In the genomic region with DNA sequence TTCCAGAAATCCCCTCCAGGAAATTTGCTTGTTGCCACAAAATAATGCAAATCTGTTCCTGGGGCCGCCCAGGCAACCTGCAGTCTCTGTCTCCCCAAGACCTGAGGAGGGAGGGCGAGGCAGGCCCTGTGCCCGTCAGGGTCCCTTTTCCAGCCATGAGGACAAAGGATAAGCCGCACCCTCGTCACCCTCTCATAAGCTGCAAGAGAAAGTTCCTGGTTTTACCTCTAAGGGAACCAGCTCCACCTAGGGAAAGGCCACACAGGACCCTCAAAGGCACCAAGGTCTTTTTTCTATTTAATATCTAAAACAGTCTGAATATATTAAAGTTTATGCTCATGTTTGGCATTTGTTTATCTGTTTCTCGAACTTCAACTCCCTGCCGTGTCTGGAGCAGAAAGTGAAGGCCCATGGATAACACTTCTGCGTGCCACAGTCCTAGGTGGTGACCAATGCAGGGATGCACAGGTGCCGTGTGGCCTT, we compare ENCODE assay signal across 10 cellular contexts. TPM values are rescaled to one million over a fixed set of nuclear protein-coding genes. Genes with fewer than 3 reads are reported as not detected.
DNase-seq lines count a peak whose midpoint lies in the region; ATAC-seq and TF ChIP-seq lines count a peak whose summit lies in the region.
"Had no signal": no experiment of that assay in that cellular context is flagged by ENCODE, and none has a peak within 500 bp of the region (broad histone marks: within the 10 kb centered on the region; RNA-seq: fewer than 3 reads in every experiment).

No MANE protein-coding gene starts in this region.

- H3K4me1 ChIP-seq in SK-N-SH (ENCODE audit: control insufficient read depth in 1 of 2, insufficient read depth in 2 of 2, low read depth in 1 of 2, low read length in 1 of 2) (peaks cover 11 to 30% of the 10 kb centered on the region in 2 experiments; a peak in 2 of 4 replicates), tibial nerve (peaks cover 17 to 96% (median 86%) of the 10 kb centered on the region in 4 donors)

- no peaks in the 10 kb centered on the region for H3F3A ChIP-seq in SK-N-SH (replicated peaks; ENCODE audit: insufficient read depth)

- no peak overlapping the region for H3K9ac ChIP-seq in SK-N-SH

- H4K20me1 ChIP-seq in SK-N-SH (ENCODE audit: insufficient read depth), result no peaks in the 10 kb centered on the region

- H3K27ac ChIP-seq in SK-N-SH (ENCODE audit: low read depth in 2 of 2, low read length in 1 of 2) (no peak overlapping the region; a peak in 1 of 4 replicates), tibial nerve (peak overlapping the region; percentile 87 to 98 (median 94))

- no peaks in the 10 kb centered on the region for H3K27me3 Mint-ChIP-seq in nephron (ENCODE audit: low read depth)

- CTCF ChIA-PET in SK-N-SH (lab: Yijun Ruan, JAX), result no interaction called here

- no peak overlapping the region for H3K4me3 ChIP-seq in SK-N-SH (ENCODE audit: low read depth in 2 of 2, low read length in 1 of 2)
- H3K4me3 ChIP-seq in epithelial cell of proximal tubule (ENCODE audit: low read depth, low read length), result no peak overlapping the region
- peak overlapping the region in 1 of 4 donors; percentile 8 for H3K4me3 ChIP-seq in tibial nerve

- H3K27me3 ChIP-seq in SK-N-SH (ENCODE audit: insufficient read depth) (no peaks in the 10 kb centered on the region), tibial nerve (no peaks in the 10 kb centered on the region)

- peak overlapping the region in 2 of 3 experiments; percentile 29 to 33 for H3K4me3 Mint-ChIP-seq in nephron

- H3K79me2 ChIP-seq in SK-N-SH (ENCODE audit: insufficient read depth), result no peaks in the 10 kb centered on the region

- TF ChIP-seq EP300 in SK-N-SH (IDR thresholded peaks at IDR 0.05; ENCODE audit: borderline replicate concordance in 1 of 2, low read depth in 1 of 2, low read length in 1 of 2), result no peak
- no peak for TF ChIP-seq EP300 in tibial nerve (IDR thresholded peaks at IDR 0.05)

- no peak for DNase-seq in SK-N-SH
- no peak for DNase-seq in epithelial cell of proximal tubule (ENCODE audit: low read depth)
- no peak for DNase-seq in tibial nerve (ENCODE audit: low spot score in 2 of 2)
- DNase-seq in AML-193 (lab: John Stamatoyannopoulos, UW), result no peak
- DNase-seq in RKO (ENCODE audit: low spot score), result no peak
- DNase-seq: activated effector memory CD4-positive, alpha-beta T cell treated with anti-CD3 and anti-CD28 coated beads, Interleukin-2, amount 50 U/mL, for 16 hours; GF-D8 had no signal

- no peak for TF ChIP-seq CTCF in SK-N-SH (IDR thresholded peaks at IDR 0.05)
- peak; percentile 1 for TF ChIP-seq CTCF in epithelial cell of proximal tubule (conservative IDR thresholded peaks at IDR 0.05; ENCODE audit: low read depth, low read length)
- no peak for TF ChIP-seq CTCF in nephron (IDR thresholded peaks at IDR 0.05; ENCODE audit: unreplicated experiment in 3 of 3)
- peak in 2 of 5 experiments; percentile 1 to 5 for TF ChIP-seq CTCF in tibial nerve (IDR thresholded peaks at IDR 0.05)

- no peaks in the 10 kb centered on the region for H3K9me2 ChIP-seq in SK-N-SH

- H3K36me3 Mint-ChIP-seq in nephron (ENCODE audit: low read depth), result no peaks in the 10 kb centered on the region

- H3K27ac Mint-ChIP-seq in nephron, result peak overlapping the region; percentile 97 to 99 (median 97)

- H3K9me3 Mint-ChIP-seq in nephron, result no peaks in the 10 kb centered on the region

- POLR2A ChIA-PET in SK-N-SH (lab: Yijun Ruan, JAX), result no interaction called here

- H3K9me3 ChIP-seq in SK-N-SH, result no peaks in the 10 kb centered on the region
- H3K9me3 ChIP-seq in tibial nerve, result no peaks in the 10 kb centered on the region

- H2AFZ ChIP-seq in SK-N-SH (ENCODE audit: low read depth), result peak overlapping the region; percentile 33; the same call in 1 of the 2 replicates

- peaks cover 46% of the 10 kb centered on the region for H3K4me1 Mint-ChIP-seq in nephron

- no peak overlapping the region for H3K4me2 ChIP-seq in SK-N-SH

- no peak for ATAC-seq in SK-N-SH treated with all-trans-retinoic acid at 6 μM for 48 hours
- ATAC-seq in GM19328 (IDR thresholded peaks at IDR 0.05; ENCODE audit: unreplicated experiment), result no peak

- 89% methylated on average over 5 of the region's 9 CpGs for whole genome bisulfite sequencing in SK-N-SH (ENCODE audit: low lambda C conversion rate)
- 38 to 39% methylated on average over 9 of the region's 9 CpGs for WGBS in tibial nerve, 2 donors

- H3K36me3 ChIP-seq in SK-N-SH (replicated peaks in 1 of 2; ENCODE audit: control insufficient read depth in 1 of 2, insufficient read depth in 2 of 2, low read length in 1 of 2) (no peaks in the 10 kb centered on the region), tibial nerve (no peaks in the 10 kb centered on the region)

- TF ChIP-seq POLR2A in tibial nerve (IDR thresholded peaks at IDR 0.05), result no peak

- no peak for TF ChIP-seq RAD21 in SK-N-SH (IDR thresholded peaks at IDR 0.05; ENCODE audit: low read length)

TF ChIP-seq in SK-N-SH, 30 proteins besides CTCF, POLR2A, EP300 and RAD21 (continues in another document):
- TF ChIP-seq, protein P1, sequence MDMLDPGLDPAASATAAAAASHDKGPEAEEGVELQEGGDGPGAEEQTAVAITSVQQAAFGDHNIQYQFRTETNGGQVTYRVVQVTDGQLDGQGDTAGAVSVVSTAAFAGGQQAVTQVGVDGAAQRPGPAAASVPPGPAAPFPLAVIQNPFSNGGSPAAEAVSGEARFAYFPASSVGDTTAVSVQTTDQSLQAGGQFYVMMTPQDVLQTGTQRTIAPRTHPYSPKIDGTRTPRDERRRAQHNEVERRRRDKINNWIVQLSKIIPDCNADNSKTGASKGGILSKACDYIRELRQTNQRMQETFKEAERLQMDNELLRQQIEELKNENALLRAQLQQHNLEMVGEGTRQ (IDR thresholded peaks at IDR 0.05; ENCODE audit: borderline replicate concordance, low read depth, low read length), result no peak
- no peak for TF ChIP-seq JUND (IDR thresholded peaks at IDR 0.05)
- no peak for TF ChIP-seq TEAD4 (IDR thresholded peaks at IDR 0.05; ENCODE audit: borderline replicate concordance, insufficient read depth)
- TF ChIP-seq, protein P2, sequence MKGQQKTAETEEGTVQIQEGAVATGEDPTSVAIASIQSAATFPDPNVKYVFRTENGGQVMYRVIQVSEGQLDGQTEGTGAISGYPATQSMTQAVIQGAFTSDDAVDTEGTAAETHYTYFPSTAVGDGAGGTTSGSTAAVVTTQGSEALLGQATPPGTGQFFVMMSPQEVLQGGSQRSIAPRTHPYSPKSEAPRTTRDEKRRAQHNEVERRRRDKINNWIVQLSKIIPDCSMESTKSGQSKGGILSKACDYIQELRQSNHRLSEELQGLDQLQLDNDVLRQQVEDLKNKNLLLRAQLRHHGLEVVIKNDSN (IDR thresholded peaks at IDR 0.05; ENCODE audit: borderline replicate concordance, low read depth), result no peak
- no peak for TF ChIP-seq TCF12 (IDR thresholded peaks at IDR 0.05)
- TF ChIP-seq FOXJ3 (CRISPR knock-in tag; IDR thresholded peaks at IDR 0.05), result no peak
- TF ChIP-seq FOXM1 (IDR thresholded peaks at IDR 0.05; ENCODE audit: low read depth), result no peak
- TF ChIP-seq GATA2 (CRISPR knock-in tag; IDR thresholded peaks at IDR 0.05), result no peak
- TF ChIP-seq ELF1 (IDR thresholded peaks at IDR 0.05), result no peak
- TF ChIP-seq MEF2A (IDR thresholded peaks at IDR 0.05; ENCODE audit: borderline replicate concordance, low read depth), result no peak
- TF ChIP-seq TAF1 (IDR thresholded peaks at IDR 0.05; ENCODE audit: borderline replicate concordance, low read depth, low read length), result no peak

TF ChIP-seq in SK-N-SH treated with all-trans-retinoic acid at 6 μM for 48 hours, 23 proteins besides CTCF, POLR2A, EP300 and RAD21:
- no peak for TF ChIP-seq ZNF8 (CRISPR knock-in tag; IDR thresholded peaks at IDR 0.05)
- TF ChIP-seq, protein P3, sequence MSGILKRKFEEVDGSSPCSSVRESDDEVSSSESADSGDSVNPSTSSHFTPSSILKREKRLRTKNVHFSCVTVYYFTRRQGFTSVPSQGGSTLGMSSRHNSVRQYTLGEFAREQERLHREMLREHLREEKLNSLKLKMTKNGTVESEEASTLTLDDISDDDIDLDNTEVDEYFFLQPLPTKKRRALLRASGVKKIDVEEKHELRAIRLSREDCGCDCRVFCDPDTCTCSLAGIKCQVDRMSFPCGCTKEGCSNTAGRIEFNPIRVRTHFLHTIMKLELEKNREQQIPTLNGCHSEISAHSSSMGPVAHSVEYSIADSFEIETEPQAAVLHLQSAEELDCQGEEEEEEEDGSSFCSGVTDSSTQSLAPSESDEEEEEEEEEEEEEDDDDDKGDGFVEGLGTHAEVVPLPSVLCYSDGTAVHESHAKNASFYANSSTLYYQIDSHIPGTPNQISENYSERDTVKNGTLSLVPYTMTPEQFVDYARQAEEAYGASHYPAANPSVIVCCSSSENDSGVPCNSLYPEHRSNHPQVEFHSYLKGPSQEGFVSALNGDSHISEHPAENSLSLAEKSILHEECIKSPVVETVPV (CRISPR knock-in tag; IDR thresholded peaks at IDR 0.05), result no peak
- no peak for TF ChIP-seq PPARA (CRISPR knock-in tag; IDR thresholded peaks at IDR 0.05; ENCODE audit: borderline replicate concordance)
- no peak for TF ChIP-seq ISL1 (CRISPR knock-in tag; IDR thresholded peaks at IDR 0.05)
- no peak for TF ChIP-seq ZNF565 (CRISPR knock-in tag; conservative IDR thresholded peaks at IDR 0.05; ENCODE audit: low read depth)
- no peak for TF ChIP-seq TCF4 (CRISPR knock-in tag; IDR thresholded peaks at IDR 0.05; ENCODE audit: borderline replicate concordance)
- no peak for TF ChIP-seq CSDC2 (CRISPR knock-in tag; IDR thresholded peaks at IDR 0.05)
- no peak for TF ChIP-seq OSR1 (CRISPR knock-in tag; IDR thresholded peaks at IDR 0.05)
- TF ChIP-seq BACH2 (CRISPR knock-in tag; IDR thresholded peaks at IDR 0.05; ENCODE audit: borderline replicate concordance), result no peak
- TF ChIP-seq ZFP30 (CRISPR knock-in tag; IDR thresholded peaks at IDR 0.05), result no peak
- no peak for TF ChIP-seq ESRRG (CRISPR knock-in tag; IDR thresholded peaks at IDR 0.05)
- TF ChIP-seq TOX (CRISPR knock-in tag; IDR thresholded peaks at IDR 0.05; ENCODE audit: borderline replicate concordance), result no peak
- no peak for TF ChIP-seq ZC3H10 (CRISPR knock-in tag; IDR thresholded peaks at IDR 0.05)

RNA-seq across cellular contexts. Expression of a gene that starts 44.9 kb away (rescaled TPM):
- 174 and 227 TPM in 2 replicates for polyA plus RNA-seq in SK-N-SH (2012; rRNA removed)
- 237 and 272 TPM in 2 replicates for polyA plus RNA-seq in SK-N-SH (2012; cell fraction: cytosol; rRNA removed)
- 74.5 and 150 TPM in 2 replicates for polyA plus RNA-seq in SK-N-SH (2012; cell fraction: nucleus; rRNA removed)
- 196 and 303 TPM in 2 replicates for total RNA-seq in epithelial cell of proximal tubule
- total RNA-seq in tibial nerve, result 100 to 1,000 TPM in 1 of 4 donors, 10 to 100 TPM in 3; 65.3 to 129 (median 87.7) TPM

Comparison
In these comparisons a context has a peak if more than half of its experiments do, and no peak if none do; other contexts are left out.
1. H3K27ac ChIP-seq: peak in tibial nerve (4 of 4); none in SK-N-SH (0 of 2).